1 cellular context compared by ENCODE assay signal in genomic region chr19:49812997-49813861, GRCh38.
TF ChIP-seq lines count a peak whose summit lies in the region.

Gene FUZ (minus strand): TSS chr19:49813292. CDS start chr19:49813106, 186 bp downstream.

TF ChIP-seq in A549, 52 proteins besides CTCF, POLR2A, EP300 and RAD21 (continued from another document):
- TF ChIP-seq USF2 (IDR thresholded peaks at IDR 0.05) (peak; percentile 50; the same call in 1 of the 2 replicates), MAZ (IDR thresholded peaks at IDR 0.05; ENCODE audit: borderline replicate concordance, low read depth, low read length) (peak; percentile 74; the same call in 1 of the 2 replicates), MAFK (IDR thresholded peaks at IDR 0.05; ENCODE audit: partially characterized antibody) (peak; percentile 13), EHMT2 (IDR thresholded peaks at IDR 0.05; ENCODE audit: low read depth) (no peak), CBX8 (IDR thresholded peaks at IDR 0.05) (no peak), HDAC2 (IDR thresholded peaks at IDR 0.05) (no peak), KDM1A (IDR thresholded peaks at IDR 0.05; ENCODE audit: low read depth) (no peak), FOXS1 (CRISPR knock-in tag; IDR thresholded peaks at IDR 0.05) (no peak), HOXB13 (CRISPR knock-in tag; IDR thresholded peaks at IDR 0.05; ENCODE audit: low read depth) (no peak), ZNF302 (CRISPR knock-in tag; IDR thresholded peaks at IDR 0.05) (no peak), HES2 (IDR thresholded peaks at IDR 0.05) (no peak), ZC3H11A (IDR thresholded peaks at IDR 0.05) (no peak), HOXB5 (CRISPR knock-in tag; IDR thresholded peaks at IDR 0.05) (peak; percentile 51; the same call in 1 of the 2 replicates), FOSL2 (IDR thresholded peaks at IDR 0.05) (no peak), FOSL2 (CRISPR knock-in tag; IDR thresholded peaks at IDR 0.05) (no peak), EHF (CRISPR knock-in tag; IDR thresholded peaks at IDR 0.05) (no peak), ATOH8 (CRISPR knock-in tag; IDR thresholded peaks at IDR 0.05; ENCODE audit: low read depth) (no peak), SMC3 (IDR thresholded peaks at IDR 0.05) (0 out of 3 replicates have a peak, but pooled peaks have one; percentile 14), ESRRA (IDR thresholded peaks at IDR 0.05; ENCODE audit: borderline replicate concordance, low read length) (no peak), E2F6 (IDR thresholded peaks at IDR 0.05; ENCODE audit: borderline replicate concordance, low read depth) (no peak), TFCP2L1 (CRISPR knock-in tag; IDR thresholded peaks at IDR 0.05) (no peak; the same call in 1 of the 2 replicates), ZFP36 (IDR thresholded peaks at IDR 0.05; ENCODE audit: borderline replicate concordance, partially characterized antibody) (peak; percentile 9), RFX5 (IDR thresholded peaks at IDR 0.05) (peak; percentile 72; the same call in 1 of the 2 replicates), BHLHE40 (IDR thresholded peaks at IDR 0.05; ENCODE audit: low read depth, low read length) (peak; percentile 53), FOSB (CRISPR knock-in tag; IDR thresholded peaks at IDR 0.05) (no peak), HOXA7 (CRISPR knock-in tag; IDR thresholded peaks at IDR 0.05) (no peak), RCOR1 (IDR thresholded peaks at IDR 0.05; ENCODE audit: low read depth, low read length) (no peak), POLR2AphosphoS2 (conservative IDR thresholded peaks at IDR 0.05; ENCODE audit: low read length) (no peak), PBX3 (IDR thresholded peaks at IDR 0.05) (peak; percentile 63; the same call in 1 of the 2 replicates), RNF2 (IDR thresholded peaks at IDR 0.05; ENCODE audit: borderline replicate concordance, low read depth) (no peak), ZSCAN20 (CRISPR knock-in tag; IDR thresholded peaks at IDR 0.05) (no peak), CEBPB (IDR thresholded peaks at IDR 0.05) (no peak)
TF ChIP-seq in A549: peak in this region for 15.
